15 cellular contexts compared by ENCODE assay signal in the genomic region with DNA sequence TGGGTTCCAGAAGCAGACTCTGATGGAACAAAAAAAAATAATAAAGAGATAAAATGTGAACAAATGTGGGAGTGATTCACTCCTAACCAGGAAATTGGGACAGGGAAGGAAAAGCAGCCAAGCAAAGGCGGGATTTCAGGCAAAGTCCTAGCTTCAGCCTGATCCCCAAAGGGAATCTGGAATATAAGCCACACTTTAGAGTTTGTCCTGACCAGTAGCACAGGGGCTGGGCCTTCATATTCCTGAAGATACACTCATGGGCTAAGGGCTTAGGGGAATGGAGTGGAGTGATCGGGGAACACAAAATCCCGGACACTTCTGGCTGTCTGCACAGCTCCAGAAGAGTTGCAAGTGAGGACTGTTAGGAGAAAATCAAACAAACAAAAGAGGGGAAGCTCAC.
DNase-seq lines count a peak whose midpoint lies in the region; ATAC-seq and TF ChIP-seq lines count a peak whose summit lies in the region.
"Had no signal": no experiment of that assay in that cellular context is flagged by ENCODE, and none has a peak within 500 bp of the region (broad histone marks: within the 10 kb centered on the region; RNA-seq: fewer than 3 reads in every experiment).

No MANE protein-coding gene starts in this region.

- H3K27ac ChIP-seq in coronary artery = peak overlapping the region; percentile 61 to 80
- H3K27ac ChIP-seq in left lung = peak overlapping the region; percentile 8 to 42
- H3K27ac ChIP-seq in tibial nerve = peak overlapping the region in 3 of 4 donors; percentile 25 to 60 (median 46)
- H3K27ac ChIP-seq: prostate gland had no signal

- peak; percentile 15 for ATAC-seq in left lung
- ATAC-seq: esophagus mucosa; stimulated activated naive CD8-positive, alpha-beta T cell treated with anti-CD3 and anti-CD28 coated beads, Interleukin-15, Interleukin-2, amounts not matched to agents 100 U/mL and 50 U/mL, for 24 hours had no signal

- TF ChIP-seq EP300 in tibial nerve (IDR thresholded peaks at IDR 0.05) = no peak

- DNase-seq in MG63 (peak; percentile 63), coronary artery (ENCODE audit: low spot score) (no peak), left lung (no peak), tibial nerve (ENCODE audit: low spot score in 2 of 2) (no peak), globus pallidus (ENCODE audit: low spot score) (no peak), NAMALWA (ENCODE audit: low spot score) (no peak), cerebellar nuclear complex (lab: John Stamatoyannopoulos, UW) (no peak)
- DNase-seq: activated CD4-positive, CD25-positive, alpha-beta regulatory T cell; activated CD8-positive, alpha-beta memory T cell treated with anti-CD3 and anti-CD28 coated beads, Interleukin-2, amount 50 U/mL, for 4 hours; activated naive CD4-positive, alpha-beta T cell treated with anti-CD3 and anti-CD28 coated beads, Interleukin-2, amount 50 U/mL, for 16 hours; CD4-positive, alpha-beta T cell; stimulated activated naive CD8-positive, alpha-beta T cell treated with anti-CD3 and anti-CD28 coated beads, Interleukin-15, Interleukin-2, amounts not matched to agents 100 U/mL and 50 U/mL, for 24 hours; SW 1271 had no signal

- no peak for TF ChIP-seq POLR2A in tibial nerve (IDR thresholded peaks at IDR 0.05)

- H3K9me3 ChIP-seq in MG63 (no peaks in the 10 kb centered on the region), left lung (no peaks in the 10 kb centered on the region), tibial nerve (no peaks in the 10 kb centered on the region)
- H3K9me3 ChIP-seq: prostate gland had no signal

- H3K27me3 ChIP-seq in MG63 (no peaks in the 10 kb centered on the region; the same call in 1 of the 2 replicates), left lung (no peaks in the 10 kb centered on the region), tibial nerve (no peaks in the 10 kb centered on the region)

- H3K36me3 ChIP-seq in MG63 = no peaks in the 10 kb centered on the region
- no peaks in the 10 kb centered on the region for H3K36me3 ChIP-seq in left lung
- no peaks in the 10 kb centered on the region for H3K36me3 ChIP-seq in tibial nerve
- H3K36me3 ChIP-seq: prostate gland had no signal

- 76 to 83% methylated on average over 3 of the region's 3 CpGs for WGBS in tibial nerve, 2 donors

- intact Hi-C loops in left lung (cut with DNase I) = no loop called here

- no peak overlapping the region for H3K4me3 ChIP-seq in MG63
- H3K4me3 ChIP-seq in coronary artery = no peak overlapping the region
- no peak overlapping the region for H3K4me3 ChIP-seq in left lung
- H3K4me3 ChIP-seq in tibial nerve = no peak overlapping the region
- H3K4me3 ChIP-seq: prostate gland had no signal

- TF ChIP-seq CTCF in coronary artery (IDR thresholded peaks at IDR 0.05) (no peak), left lung (IDR thresholded peaks at IDR 0.05) (no peak), tibial nerve (IDR thresholded peaks at IDR 0.05) (no peak)

- peaks cover 12 to 16% of the 10 kb centered on the region in 2 donors for H3K4me1 ChIP-seq in left lung
- peaks cover 0 to 47% (median 3%) of the 10 kb centered on the region in 4 donors for H3K4me1 ChIP-seq in tibial nerve
- H3K4me1 ChIP-seq: prostate gland had no signal
